Comparison of ENCODE assay signal across 11 cellular contexts in genomic region chr18:46939337-46939963, GRCh38. TPM values are rescaled to one million over a fixed set of nuclear protein-coding genes. Genes with fewer than 3 reads are reported as not detected.
A peak's percentile ranks its signal among the peaks of the same experiment; 100 is the strongest.
DNase-seq lines count a peak whose midpoint lies in the region; ATAC-seq and TF ChIP-seq lines count a peak whose summit lies in the region.
"Had no signal": no experiment of that assay in that cellular context is flagged by ENCODE, and none has a peak within 500 bp of the region (broad histone marks: within the 10 kb centered on the region; RNA-seq: fewer than 3 reads in every experiment).

No MANE protein-coding gene starts in this region.

- ATAC-seq in omental fat pad (ENCODE audit: low FRiP score) = peak; percentile 75
- no peak for ATAC-seq in GM19397 (IDR thresholded peaks at IDR 0.05; ENCODE audit: unreplicated experiment)
- no peak for ATAC-seq in HG02840 (IDR thresholded peaks at IDR 0.05; ENCODE audit: low FRiP score, unreplicated experiment)
- ATAC-seq: Right ventricle myocardium inferior had no signal

- DNase-seq in EH (ENCODE audit: low read depth) (peak; percentile 88), RPMI7951 (ENCODE audit: low read depth) (peak; percentile 94), fibroblast of gingiva (ENCODE audit: low read depth) (peak; percentile 85), omental fat pad (ENCODE audit: low spot score) (no peak), cerebellum (ENCODE audit: low spot score) (no peak), GM10248 (ENCODE audit: extremely low spot score) (no peak)
- DNase-seq: activated CD4-positive, alpha-beta T cell treated with anti-CD3 and anti-CD28 coated beads for 48 hours; erythroblast had no signal

- CTCF ChIA-PET in GM10248 (lab: Yijun Ruan, JAX) = interaction anchor here (0.8 to 2.0 kb wide), 4 partner anchors 9 to 18 kb away, joined by 3 to 8 read pairs (median 3); no protein-coding TSS in a partner anchor

- POLR2A ChIA-PET in GM10248 (lab: Yijun Ruan, JAX) = no interaction called here

- TF ChIP-seq CTCF in omental fat pad (IDR thresholded peaks at IDR 0.05) = no peak
- no peak for TF ChIP-seq CTCF in GM10248 (IDR thresholded peaks at IDR 0.05; ENCODE audit: control extremely low read depth, extremely low read depth, low read depth, missing control alignments)

RNA-seq across cellular contexts. Expression of gene KATNAL2, which starts 22.0 kb away (rescaled TPM):
- 4.3 and 5.8 TPM in 2 replicates for total RNA-seq in RPMI7951 (2014; rRNA removed; shearing (Covaris generic))
- total RNA-seq in omental fat pad (1 to 10 TPM; 2.9 to 7.8 (median 5.9) TPM), cerebellum (5.0 TPM)

RNA-seq across cellular contexts. Expression of gene PIAS2, which starts 22.1 kb away (rescaled TPM):
- 17.2 and 23.8 TPM in 2 replicates for total RNA-seq in RPMI7951 (2014; rRNA removed; shearing (Covaris generic))
- total RNA-seq in omental fat pad (10 to 100 TPM; 17.7 to 24.9 (median 23.4) TPM), cerebellum (86.1 TPM)

Comparison
In these comparisons a context has a peak if more than half of its experiments do, and no peak if none do; other contexts are left out.
1. DNase-seq: peak in EH (single experiment), RPMI7951 (single experiment) and fibroblast of gingiva (single experiment); none in omental fat pad (single experiment), cerebellum (single experiment) and GM10248 (single experiment).